In genomic region chr11:126061707-126062678, GRCh38 we compare ENCODE assay signal across 1 cellular context.
A peak's percentile ranks its signal among the peaks of the same experiment; 100 is the strongest.
TF ChIP-seq lines count a peak whose summit lies in the region.

No MANE protein-coding gene starts in this region.

TF ChIP-seq in WTC11, 78 proteins besides CTCF, POLR2A, EP300 and RAD21 (continued from another document):
- TF ChIP-seq FOXP4 (CRISPR knock-in tag; IDR thresholded peaks at IDR 0.05) (no peak), CREM (CRISPR knock-in tag; IDR thresholded peaks at IDR 0.05) (0 out of 2 replicates have a peak, but pooled peaks have one; percentile 15), IRF2 (CRISPR knock-in tag; IDR thresholded peaks at IDR 0.05; ENCODE audit: borderline replicate concordance, low read depth) (no peak), NFYB (CRISPR knock-in tag; conservative IDR thresholded peaks at IDR 0.05; ENCODE audit: low read depth) (no peak), ERG (CRISPR knock-in tag; IDR thresholded peaks at IDR 0.05) (no peak), JUN (CRISPR knock-in tag; IDR thresholded peaks at IDR 0.05) (no peak), MYBL2 (CRISPR knock-in tag; IDR thresholded peaks at IDR 0.05) (no peak), FOXK1 (CRISPR knock-in tag; IDR thresholded peaks at IDR 0.05) (no peak), KAT7 (CRISPR knock-in tag; IDR thresholded peaks at IDR 0.05; ENCODE audit: borderline replicate concordance) (no peak; the same call in 1 of the 2 replicates)
- TF ChIP-seq, protein P1, sequence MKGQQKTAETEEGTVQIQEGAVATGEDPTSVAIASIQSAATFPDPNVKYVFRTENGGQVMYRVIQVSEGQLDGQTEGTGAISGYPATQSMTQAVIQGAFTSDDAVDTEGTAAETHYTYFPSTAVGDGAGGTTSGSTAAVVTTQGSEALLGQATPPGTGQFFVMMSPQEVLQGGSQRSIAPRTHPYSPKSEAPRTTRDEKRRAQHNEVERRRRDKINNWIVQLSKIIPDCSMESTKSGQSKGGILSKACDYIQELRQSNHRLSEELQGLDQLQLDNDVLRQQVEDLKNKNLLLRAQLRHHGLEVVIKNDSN (CRISPR knock-in tag; IDR thresholded peaks at IDR 0.05) = no peak
- TF ChIP-seq, protein P2, sequence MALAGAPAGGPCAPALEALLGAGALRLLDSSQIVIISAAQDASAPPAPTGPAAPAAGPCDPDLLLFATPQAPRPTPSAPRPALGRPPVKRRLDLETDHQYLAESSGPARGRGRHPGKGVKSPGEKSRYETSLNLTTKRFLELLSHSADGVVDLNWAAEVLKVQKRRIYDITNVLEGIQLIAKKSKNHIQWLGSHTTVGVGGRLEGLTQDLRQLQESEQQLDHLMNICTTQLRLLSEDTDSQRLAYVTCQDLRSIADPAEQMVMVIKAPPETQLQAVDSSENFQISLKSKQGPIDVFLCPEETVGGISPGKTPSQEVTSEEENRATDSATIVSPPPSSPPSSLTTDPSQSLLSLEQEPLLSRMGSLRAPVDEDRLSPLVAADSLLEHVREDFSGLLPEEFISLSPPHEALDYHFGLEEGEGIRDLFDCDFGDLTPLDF (CRISPR knock-in tag; IDR thresholded peaks at IDR 0.05) = no peak
TF ChIP-seq in WTC11: peak in this region for 6.
